Comparison of ENCODE assay signal across 9 cellular contexts in genomic region chr16:11253995-11254912, GRCh38. TPM values are rescaled to one million over a fixed set of nuclear protein-coding genes. Genes with fewer than 3 reads are reported as not detected.
DNase-seq lines count a peak whose midpoint lies in the region; ATAC-seq and TF ChIP-seq lines count a peak whose summit lies in the region.
"Had no signal": no experiment of that assay in that cellular context is flagged by ENCODE, and none has a peak within 500 bp of the region (broad histone marks: within the 10 kb centered on the region; RNA-seq: fewer than 3 reads in every experiment).

No MANE protein-coding gene starts in this region.

- H4K20me1 ChIP-seq in OCI-LY3 (ENCODE audit: insufficient read depth, low read length): peaks cover 42% of the 10 kb centered on the region

- H3K36me3 ChIP-seq in CD4-positive, CD25-positive, alpha-beta regulatory T cell (ENCODE audit: control insufficient read depth, insufficient read depth, low read length): no peaks in the 10 kb centered on the region
- H3K36me3 ChIP-seq in OCI-LY3 (replicated peaks; ENCODE audit: low read depth, low read length): peaks cover 39% of the 10 kb centered on the region

- no peaks in the 10 kb centered on the region for H3K27me3 Mint-ChIP-seq in CD4-positive, CD25-positive, alpha-beta regulatory T cell
- peaks cover 13% of the 10 kb centered on the region for H3K27me3 Mint-ChIP-seq in nephron (ENCODE audit: low read depth)

- peaks cover 59% of the 10 kb centered on the region for H3K4me1 ChIP-seq in CD4-positive, CD25-positive, alpha-beta regulatory T cell (ENCODE audit: control insufficient read depth, insufficient read depth, low read length, poor library complexity, severe bottlenecking)
- peaks cover 44% of the 10 kb centered on the region for H3K4me1 ChIP-seq in OCI-LY3 (ENCODE audit: low read length)

- H3K9me3 Mint-ChIP-seq in CD4-positive, CD25-positive, alpha-beta regulatory T cell: no peaks in the 10 kb centered on the region
- H3K9me3 Mint-ChIP-seq in nephron: no peaks in the 10 kb centered on the region

- peak overlapping the region; percentile 83 to 95 (median 92) for H3K27ac Mint-ChIP-seq in CD4-positive, CD25-positive, alpha-beta regulatory T cell
- H3K27ac Mint-ChIP-seq in nephron: no peak overlapping the region

- H3K4me3 Mint-ChIP-seq in CD4-positive, CD25-positive, alpha-beta regulatory T cell: peak overlapping the region; percentile 86 to 99 (median 90)
- peak overlapping the region; percentile 82 to 88 (median 87) for H3K4me3 Mint-ChIP-seq in nephron

- peaks cover 15 to 62% (median 41%) of the 10 kb centered on the region in 4 donors for H3K4me1 Mint-ChIP-seq in CD4-positive, CD25-positive, alpha-beta regulatory T cell
- peaks cover 26% of the 10 kb centered on the region for H3K4me1 Mint-ChIP-seq in nephron

- H3K79me2 ChIP-seq in OCI-LY3 (ENCODE audit: low read length): peaks cover 28% of the 10 kb centered on the region

- H3K4me2 ChIP-seq in OCI-LY3 (ENCODE audit: low read length): peak overlapping the region; percentile 95

- DNase-seq in CD4-positive, CD25-positive, alpha-beta regulatory T cell: peak in 1 of 3 donors; percentile 49
- DNase-seq in dorsolateral prefrontal cortex (no peak), AG20443 (ENCODE audit: low spot score) (no peak), GM19240 (ENCODE audit: insufficient read length, low spot score) (no peak), NCI-H69 (lab: John Stamatoyannopoulos, UW) (no peak)

- peak overlapping the region; percentile 87 for H3K9ac ChIP-seq in OCI-LY3 (ENCODE audit: low read length)

- H3K27me3 ChIP-seq in CD4-positive, CD25-positive, alpha-beta regulatory T cell (ENCODE audit: control insufficient read depth, insufficient read depth, low read length): no peaks in the 10 kb centered on the region
- H3K27me3 ChIP-seq in OCI-LY3 (ENCODE audit: low read depth, low read length) (peaks cover 4% of the 10 kb centered on the region; the same call in 1 of the 2 replicates), dorsolateral prefrontal cortex (no peaks in the 10 kb centered on the region)

- peaks cover 15% of the 10 kb centered on the region for H3K36me3 Mint-ChIP-seq in CD4-positive, CD25-positive, alpha-beta regulatory T cell
- H3K36me3 Mint-ChIP-seq in nephron (ENCODE audit: low read depth): peaks cover 8% of the 10 kb centered on the region

- H3K4me3 ChIP-seq in CD4-positive, CD25-positive, alpha-beta regulatory T cell (ENCODE audit: low read depth, low read length): peak overlapping the region; percentile 77
- H3K4me3 ChIP-seq in OCI-LY3 (ENCODE audit: low read length) (peak overlapping the region; percentile 97), dorsolateral prefrontal cortex (peak overlapping the region in 53 of 59 donors; percentile 41 to 96 (median 82))

- ATAC-seq in CD4-positive, CD25-positive, alpha-beta regulatory T cell (ENCODE audit: low read depth in 2 of 2): no peak
- ATAC-seq in HG03196 (IDR thresholded peaks at IDR 0.05; ENCODE audit: unreplicated experiment): no peak

- TF ChIP-seq CTCF in OCI-LY3 (IDR thresholded peaks at IDR 0.05; ENCODE audit: low read depth, low read length) (no peak), dorsolateral prefrontal cortex (IDR thresholded peaks at IDR 0.05 in 54 of 56, conservative IDR thresholded peaks at IDR 0.05 in 2 of 56; ENCODE audit: low read depth in 1 of 56, partially characterized antibody in 56 of 56) (no peak), nephron (IDR thresholded peaks at IDR 0.05; ENCODE audit: unreplicated experiment in 3 of 3) (no peak)

- intact Hi-C loops in dorsolateral prefrontal cortex (cut with DNase I): loop anchor here (2.0 kb wide), 1 partner anchor 283 kb away; no protein-coding TSS in a partner anchor

- H3K9me3 ChIP-seq in CD4-positive, CD25-positive, alpha-beta regulatory T cell (ENCODE audit: control insufficient read depth in 2 of 2, low read length in 2 of 2): no peaks in the 10 kb centered on the region
- no peaks in the 10 kb centered on the region for H3K9me3 ChIP-seq in OCI-LY3 (ENCODE audit: insufficient read depth, low read length)

- no peak overlapping the region for H2AFZ ChIP-seq in OCI-LY3 (ENCODE audit: low read depth, low read length)

- peak overlapping the region; percentile 91 for H3K27ac ChIP-seq in CD4-positive, CD25-positive, alpha-beta regulatory T cell (ENCODE audit: insufficient read depth, low read length, poor library complexity, severe bottlenecking)
- H3K27ac ChIP-seq in OCI-LY3 (ENCODE audit: low read length): peak overlapping the region; percentile 6; the same call in 1 of the 2 replicates
- H3K27ac ChIP-seq in dorsolateral prefrontal cortex: no peak overlapping the region

RNA-seq across cellular contexts. Expression of gene SOCS1, which starts 1.8 kb away (rescaled TPM):
- 91.5 TPM for total RNA-seq in CD4-positive, CD25-positive, alpha-beta regulatory T cell
- 10 to 100 TPM in 2 of 4 donors, 1 to 10 TPM in 2; 8.6 to 15.2 (median 9.7) TPM for polyA plus RNA-seq in CD4-positive, CD25-positive, alpha-beta regulatory T cell
- 1 to 10 TPM in 25 of 120 experiments, under 1 TPM in 63, not detected in 32; 0.28 to 3.7 (median 0.76) TPM for total RNA-seq in dorsolateral prefrontal cortex

RNA-seq across cellular contexts. Expression of gene TNP2, which starts 14.9 kb away (rescaled TPM):
- not detected for total RNA-seq in CD4-positive, CD25-positive, alpha-beta regulatory T cell
- polyA plus RNA-seq in CD4-positive, CD25-positive, alpha-beta regulatory T cell: not detected
- total RNA-seq in dorsolateral prefrontal cortex: not detected
- total RNA-seq: SK-MEL-5 had no signal

RNA-seq across cellular contexts. Expression of gene PRM3, which starts 19.2 kb away (rescaled TPM):
- not detected for total RNA-seq in CD4-positive, CD25-positive, alpha-beta regulatory T cell
- not detected for polyA plus RNA-seq in CD4-positive, CD25-positive, alpha-beta regulatory T cell
- not detected for total RNA-seq in dorsolateral prefrontal cortex
- total RNA-seq: SK-MEL-5 had no signal

RNA-seq across cellular contexts. Expression of gene PRM2, which starts 22.0 kb away (rescaled TPM):
- total RNA-seq in CD4-positive, CD25-positive, alpha-beta regulatory T cell: not detected
- not detected for polyA plus RNA-seq in CD4-positive, CD25-positive, alpha-beta regulatory T cell
- total RNA-seq in dorsolateral prefrontal cortex: not detected
- total RNA-seq: SK-MEL-5 had no signal

RNA-seq across cellular contexts. Expression of gene PRM1, which starts 26.9 kb away (rescaled TPM):
- total RNA-seq in CD4-positive, CD25-positive, alpha-beta regulatory T cell: not detected
- not detected for polyA plus RNA-seq in CD4-positive, CD25-positive, alpha-beta regulatory T cell
- total RNA-seq in dorsolateral prefrontal cortex: not detected
- total RNA-seq: SK-MEL-5 had no signal

Comparison
In these comparisons a context has a peak if more than half of its experiments do, and no peak if none do; other contexts are left out.
1. H3K27ac ChIP-seq: peak in CD4-positive, CD25-positive, alpha-beta regulatory T cell (single experiment) and OCI-LY3 (single experiment); none in dorsolateral prefrontal cortex (0 of 59).
2. H3K27ac Mint-ChIP-seq: peak in CD4-positive, CD25-positive, alpha-beta regulatory T cell (3 of 3); none in nephron (0 of 3).
3. RNA of gene SOCS1, which starts 1.8 kb away (total RNA-seq): 91.5 TPM in CD4-positive, CD25-positive, alpha-beta regulatory T cell (single experiment); 0.28 to 3.7 TPM in dorsolateral prefrontal cortex; every median in the first group is over 10 times any median in the second.
4. Peak in every context shown above with its lines, with median percentiles within 50 percentile points of each other: H3K4me3 ChIP-seq.